28 cellular contexts compared by ENCODE assay signal in genomic region chr6:102154874-102155273, GRCh38.
"Had no signal": no experiment of that assay in that cellular context is flagged by ENCODE, and none has a peak within 500 bp of the region (broad histone marks: within the 10 kb centered on the region; RNA-seq: fewer than 3 reads in every experiment).

No MANE protein-coding gene starts in this region.

- H3K4me3 Mint-ChIP-seq: stimulated activated effector memory CD8-positive, alpha-beta T cell treated with anti-CD3 and anti-CD28 coated beads, Interleukin-12 subunit alpha, Interleukin-12 subunit beta, amount 100 ng/mL, for 72 hours; stimulated activated memory B cell treated with anti-CD40 and anti-IgM and Interleukin-4, amounts not matched to agents 10 μg/mL and 1 μg/mL and 100 μg/mL, for 72 hours; stimulated activated naive B cell treated with anti-CD40 and anti-IgM and Interleukin-4, amounts not matched to agents 10 μg/mL and 1 μg/mL and 100 μg/mL, for 72 hours; stimulated activated naive CD8-positive, alpha-beta T cell treated with anti-CD3 and anti-CD28 coated beads, Interleukin-15, amount 100 ng/mL, for 72 hours; stimulated activated naive CD8-positive, alpha-beta T cell treated with anti-CD3 and anti-CD28 coated beads, Interleukin-15, Interleukin-2, amounts not matched to agents 100 ng/mL and 50 ng/mL, for 24 hours; type B pancreatic cell had no signal

- ATAC-seq: stimulated activated effector memory CD8-positive, alpha-beta T cell treated with anti-CD3 and anti-CD28 coated beads, Interleukin-12 subunit alpha, Interleukin-12 subunit beta, amount 100 ng/mL, for 72 hours; stimulated activated memory B cell treated with anti-CD40 and anti-IgM and Interleukin-4, amounts not matched to agents 10 μg/mL and 1 μg/mL and 100 μg/mL, for 72 hours; stimulated activated naive B cell treated with anti-CD40 and anti-IgM and Interleukin-4, amounts not matched to agents 10 μg/mL and 1 μg/mL and 100 μg/mL, for 72 hours; stimulated activated naive CD8-positive, alpha-beta T cell treated with anti-CD3 and anti-CD28 coated beads, Interleukin-15, amount 100 ng/mL, for 72 hours; stimulated activated naive CD8-positive, alpha-beta T cell treated with anti-CD3 and anti-CD28 coated beads, Interleukin-15, Interleukin-2, amounts not matched to agents 100 U/mL and 50 U/mL, for 24 hours; upper lobe of right lung had no signal

- H3K36me3 Mint-ChIP-seq: stimulated activated effector memory CD8-positive, alpha-beta T cell treated with anti-CD3 and anti-CD28 coated beads, Interleukin-12 subunit alpha, Interleukin-12 subunit beta, amount 100 ng/mL, for 72 hours; stimulated activated memory B cell treated with anti-CD40 and anti-IgM and Interleukin-4, amounts not matched to agents 10 μg/mL and 1 μg/mL and 100 μg/mL, for 72 hours; stimulated activated naive B cell treated with anti-CD40 and anti-IgM and Interleukin-4, amounts not matched to agents 10 μg/mL and 1 μg/mL and 100 μg/mL, for 72 hours; type B pancreatic cell had no signal

- H3K27ac ChIP-seq: stomach, suprapubic skin, testis, thoracic aorta, thyroid gland, tibial artery, tibial nerve, transverse colon, upper lobe of left lung, upper lobe of right lung, uterus, vagina had no signal

- H3K27ac Mint-ChIP-seq: stimulated activated effector memory CD8-positive, alpha-beta T cell treated with anti-CD3 and anti-CD28 coated beads, Interleukin-12 subunit alpha, Interleukin-12 subunit beta, amount 100 ng/mL, for 72 hours; stimulated activated memory B cell treated with anti-CD40 and anti-IgM and Interleukin-4, amounts not matched to agents 10 μg/mL and 1 μg/mL and 100 μg/mL, for 72 hours; stimulated activated naive B cell treated with anti-CD40 and anti-IgM and Interleukin-4, amounts not matched to agents 10 μg/mL and 1 μg/mL and 100 μg/mL, for 72 hours; stimulated activated naive CD8-positive, alpha-beta T cell treated with anti-CD3 and anti-CD28 coated beads, Interleukin-15, amount 100 ng/mL, for 72 hours; stimulated activated naive CD8-positive, alpha-beta T cell treated with anti-CD3 and anti-CD28 coated beads, Interleukin-15, Interleukin-2, amounts not matched to agents 100 ng/mL and 50 ng/mL, for 24 hours; type B pancreatic cell had no signal

- H3K4me3 ChIP-seq: stomach, suprapubic skin, testis, thoracic aorta, thyroid gland, tibial artery, tibial nerve, transverse colon, upper lobe of left lung, upper lobe of right lung, uterus, vagina had no signal

- H3K27me3 ChIP-seq: stomach, suprapubic skin, testis, thyroid gland, tibial artery, tibial nerve, transverse colon, upper lobe of left lung, upper lobe of right lung, uterus, vagina had no signal

- H3K9me3 Mint-ChIP-seq: type B pancreatic cell had no signal

- DNase-seq: stimulated activated CD4-positive, alpha-beta T cell treated with anti-CD3 and anti-CD28 coated beads, Interleukin-2, amount 100 ng/mL, for 48 hours; stimulated activated CD4-positive, alpha-beta T cell treated with anti-CD3 and anti-CD28 coated beads, Interleukin-4, amount 100 ng/mL, for 1 hour; stimulated activated CD4-positive, alpha-beta T cell treated with anti-CD3 and anti-CD28 coated beads, Interleukin-4, amount 100 ng/mL, for 24 hours; stimulated activated CD4-positive, alpha-beta T cell treated with anti-CD3 and anti-CD28 coated beads, Interleukin-4, amount 100 ng/mL, for 4 hours; stimulated activated CD8-positive, alpha-beta memory T cell treated with anti-CD3 and anti-CD28 coated beads, Interleukin-4, amount 100 ng/mL, for 48 hours; stimulated activated naive B cell treated with anti-CD40 and anti-IgM and Interleukin-4, amounts not matched to agents 10 μg/mL and 1 μg/mL and 100 μg/mL, for 72 hours; stimulated activated naive CD4-positive, alpha-beta T cell; stimulated activated naive CD4-positive, alpha-beta T cell treated with Interleukin-2 at 50 U/mL for 16 hours; stimulated activated naive CD8-positive, alpha-beta T cell treated with anti-CD3 and anti-CD28 coated beads, Interleukin-15, amount 100 ng/mL, for 72 hours; stimulated activated naive CD8-positive, alpha-beta T cell treated with anti-CD3 and anti-CD28 coated beads, Interleukin-15, Interleukin-2, amounts not matched to agents 100 U/mL and 50 U/mL, for 24 hours; stomach; substantia nigra; testis; thyroid gland; tibial artery; transverse colon; trophoblast cell; upper lobe of left lung; upper lobe of right lung; uterus had no signal

- H3K36me3 ChIP-seq: stomach, suprapubic skin, thoracic aorta, thyroid gland, tibial artery, tibial nerve, transverse colon, upper lobe of left lung, upper lobe of right lung, uterus, vagina had no signal

- H3K4me1 Mint-ChIP-seq: stimulated activated effector memory CD8-positive, alpha-beta T cell treated with anti-CD3 and anti-CD28 coated beads, Interleukin-12 subunit alpha, Interleukin-12 subunit beta, amount 100 ng/mL, for 72 hours; stimulated activated memory B cell treated with anti-CD40 and anti-IgM and Interleukin-4, amounts not matched to agents 10 μg/mL and 1 μg/mL and 100 μg/mL, for 72 hours; stimulated activated naive B cell treated with anti-CD40 and anti-IgM and Interleukin-4, amounts not matched to agents 10 μg/mL and 1 μg/mL and 100 μg/mL, for 72 hours; stimulated activated naive CD8-positive, alpha-beta T cell treated with anti-CD3 and anti-CD28 coated beads, Interleukin-15, amount 100 ng/mL, for 72 hours had no signal

- H3K27me3 Mint-ChIP-seq: stimulated activated memory B cell treated with anti-CD40 and anti-IgM and Interleukin-4, amounts not matched to agents 10 μg/mL and 1 μg/mL and 100 μg/mL, for 72 hours; stimulated activated naive B cell treated with anti-CD40 and anti-IgM and Interleukin-4, amounts not matched to agents 10 μg/mL and 1 μg/mL and 100 μg/mL, for 72 hours; stimulated activated naive CD8-positive, alpha-beta T cell treated with anti-CD3 and anti-CD28 coated beads, Interleukin-15, amount 100 ng/mL, for 72 hours; stimulated activated naive CD8-positive, alpha-beta T cell treated with anti-CD3 and anti-CD28 coated beads, Interleukin-15, Interleukin-2, amounts not matched to agents 100 ng/mL and 50 ng/mL, for 24 hours; type B pancreatic cell had no signal

- H3K4me1 ChIP-seq: stomach, suprapubic skin, testis, thyroid gland, tibial artery, tibial nerve, transverse colon, upper lobe of left lung, upper lobe of right lung, uterus, vagina had no signal

- H3K9me3 ChIP-seq: testis, thoracic aorta, thyroid gland, transverse colon, upper lobe of left lung, upper lobe of right lung, uterus, vagina had no signal
